Comparison of ENCODE assay signal across 21 cellular contexts in the genomic region with DNA sequence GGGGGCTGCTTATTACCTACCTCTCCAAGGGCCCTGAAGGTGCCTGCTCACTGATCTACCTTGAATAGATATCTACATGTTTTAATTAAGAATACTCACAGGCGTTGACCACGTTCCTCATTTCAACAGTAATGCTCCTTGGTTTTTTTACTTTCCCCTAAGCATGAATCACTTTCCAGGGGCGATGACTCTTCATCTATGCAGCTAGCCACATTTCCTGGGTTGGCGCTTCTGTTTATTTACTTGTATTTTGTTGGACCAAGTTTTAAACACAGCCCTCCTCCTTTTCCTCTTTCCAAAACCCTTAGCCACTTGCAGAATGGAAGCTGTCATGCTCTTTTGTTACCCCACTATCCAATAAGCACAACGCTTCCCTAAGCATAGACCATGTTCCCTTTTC. TPM values are rescaled to one million over a fixed set of nuclear protein-coding genes. Genes with fewer than 3 reads are reported as not detected.
DNase-seq lines count a peak whose midpoint lies in the region; ATAC-seq and TF ChIP-seq lines count a peak whose summit lies in the region.
"Had no signal": no experiment of that assay in that cellular context is flagged by ENCODE, and none has a peak within 500 bp of the region (broad histone marks: within the 10 kb centered on the region; RNA-seq: fewer than 3 reads in every experiment).

No MANE protein-coding gene starts in this region.

- POLR2A ChIA-PET in RWPE1 (lab: Yijun Ruan, JAX; ENCODE audit: low non-redundant PET), result no interaction called here

- ATAC-seq in HG02885 (IDR thresholded peaks at IDR 0.05; ENCODE audit: poor library complexity, unreplicated experiment), result no peak
- ATAC-seq: activated T-cell treated with anti-CD3 and anti-CD28 coated beads, Interleukin-2, amount 50 U/mL, for 72 hours; GM23338; left lung; naive thymus-derived CD4-positive, alpha-beta T cell had no signal

- H3K9ac ChIP-seq in fibroblast of lung (ENCODE audit: insufficient read depth, low read length) (no peak overlapping the region), smooth muscle cell (ENCODE audit: low read depth) (no peak overlapping the region)

- CTCF ChIA-PET in RWPE1 (lab: Yijun Ruan, JAX), result interaction anchor here (0.6 kb wide), 1 partner anchor 9 kb away, joined by 3 read pairs; no protein-coding TSS in a partner anchor

- H3K36me3 ChIP-seq in fibroblast of lung (ENCODE audit: control insufficient read depth, insufficient read depth, low read length), result no peaks in the 10 kb centered on the region
- no peaks in the 10 kb centered on the region for H3K36me3 ChIP-seq in smooth muscle cell (ENCODE audit: low read depth)
- H3K36me3 ChIP-seq: left lung, right atrium auricular region had no signal

- H3K4me2 ChIP-seq in fibroblast of lung (ENCODE audit: extremely low read depth, insufficient read depth, low read length), result no peak overlapping the region
- no peak overlapping the region for H3K4me2 ChIP-seq in smooth muscle cell
- H3K4me2 ChIP-seq: GM23338 had no signal

- peak; percentile 68 for DNase-seq in H4 (ENCODE audit: low spot score)
- peak; percentile 37 for DNase-seq in RWPE1 (ENCODE audit: low spot score)
- DNase-seq in fibroblast of lung (ENCODE audit: low read depth in 2 of 2), result peak; percentile 75 to 81
- no peak for DNase-seq in smooth muscle cell (lab: John Stamatoyannopoulos, UW; ENCODE audit: unreplicated experiment)
- DNase-seq in NCI-H526 (lab: John Stamatoyannopoulos, UW), result no peak
- no peak for DNase-seq in NAMALWA (ENCODE audit: low spot score)
- DNase-seq: activated CD4-positive, alpha-beta T cell treated with anti-CD3 and anti-CD28 coated beads, Interleukin-2, amount 10 ng/mL, durations not matched to agents 24 days and 14 days; activated T-cell treated with anti-CD3 and anti-CD28 coated beads, Interleukin-2, amount 50 U/mL, for 72 hours; aorta; COR-L47; endodermal cell; hippocampal formation; Karpas-422; left lung; naive thymus-derived CD4-positive, alpha-beta T cell; NCI-H2081; stimulated activated CD4-positive, alpha-beta T cell treated with anti-CD3 and anti-CD28 coated beads, Interleukin-4, amount 100 ng/mL, for 24 hours had no signal

- no peaks in the 10 kb centered on the region for H3K9me3 ChIP-seq in fibroblast of lung (ENCODE audit: control insufficient read depth, insufficient read depth, low read depth, low read length)
- H3K9me3 ChIP-seq in smooth muscle cell (replicated peaks; ENCODE audit: low read depth), result no peaks in the 10 kb centered on the region
- H3K9me3 ChIP-seq: left lung, right atrium auricular region had no signal

- H3K4me1 ChIP-seq in fibroblast of lung (ENCODE audit: control insufficient read depth, extremely low read depth, insufficient read depth, low read length) (no peaks in the 10 kb centered on the region), smooth muscle cell (ENCODE audit: low read depth) (peaks cover 4% of the 10 kb centered on the region)
- H3K4me1 ChIP-seq: left lung, right atrium auricular region had no signal

- no peak overlapping the region for H2AFZ ChIP-seq in fibroblast of lung (ENCODE audit: low read length)
- no peak overlapping the region for H2AFZ ChIP-seq in smooth muscle cell (ENCODE audit: low read depth)
- H2AFZ ChIP-seq: GM23338 had no signal

- H3K27ac ChIP-seq in RWPE1 (no peak overlapping the region), fibroblast of lung (ENCODE audit: insufficient read depth, low read length) (peak overlapping the region; percentile 16), smooth muscle cell (ENCODE audit: low read depth) (peak overlapping the region; percentile 35)
- H3K27ac ChIP-seq: left lung, right atrium auricular region had no signal

- H4K20me1 ChIP-seq in fibroblast of lung (ENCODE audit: control insufficient read depth, extremely low read depth, insufficient read depth, low read length) (no peaks in the 10 kb centered on the region), smooth muscle cell (ENCODE audit: low read depth) (no peaks in the 10 kb centered on the region)

- WGBS in smooth muscle cell (ENCODE audit: low lambda C conversion rate), result 41% methylated on average over 5 of the region's 5 CpGs

- TF ChIP-seq CTCF in RWPE1 (conservative IDR thresholded peaks at IDR 0.05; ENCODE audit: low read depth), result no peak
- no peak for TF ChIP-seq CTCF in fibroblast of lung (conservative IDR thresholded peaks at IDR 0.05 in 1 of 2, IDR thresholded peaks at IDR 0.05 in 1 of 2; ENCODE audit: low read depth in 1 of 2, low read length in 2 of 2)
- TF ChIP-seq CTCF in smooth muscle cell (IDR thresholded peaks at IDR 0.05; ENCODE audit: borderline replicate concordance, insufficient read depth, poor library complexity, severe bottlenecking), result no peak

- H3F3A ChIP-seq in smooth muscle cell (ENCODE audit: low read depth), result no peaks in the 10 kb centered on the region

- H3K27me3 ChIP-seq in fibroblast of lung (ENCODE audit: control insufficient read depth, insufficient read depth, low read length) (no peaks in the 10 kb centered on the region), smooth muscle cell (ENCODE audit: low read depth) (no peaks in the 10 kb centered on the region)
- H3K27me3 ChIP-seq: left lung, right atrium auricular region had no signal

- no peaks in the 10 kb centered on the region for H3K79me2 ChIP-seq in fibroblast of lung (ENCODE audit: control insufficient read depth, insufficient read depth, low read length)
- no peaks in the 10 kb centered on the region for H3K79me2 ChIP-seq in smooth muscle cell (ENCODE audit: low read depth)

- no peak overlapping the region for H3K4me3 ChIP-seq in fibroblast of lung (replicated peaks in 1 of 4; ENCODE audit: control extremely low read depth in 1 of 4, insufficient read depth in 1 of 4, low read depth in 3 of 4, low read length in 4 of 4)
- no peak overlapping the region for H3K4me3 ChIP-seq in smooth muscle cell
- H3K4me3 ChIP-seq: GM23338, left lung, right atrium auricular region had no signal

RNA-seq across cellular contexts. Expression of gene CBLL2, which starts 50.8 kb away (rescaled TPM):
- not detected in 2 replicates for total RNA-seq in H4 (2014; rRNA removed; shearing (Covaris generic))
- total RNA-seq in fibroblast of lung (not detected in 2 replicates), smooth muscle cell (not detected in 2 replicates)
- polyA plus RNA-seq in fibroblast of lung (not detected in 2 replicates), smooth muscle cell (not detected in 2 replicates)
- polyA plus RNA-seq in fibroblast of lung (2012), result not detected in 2 replicates
- not detected in 2 replicates for polyA minus RNA-seq in fibroblast of lung (ENCODE audit: low replicate concordance)
- total RNA-seq: activated CD4-positive, alpha-beta T cell treated with anti-CD3 and anti-CD28 coated beads, Interleukin-2, amount 10 ng/mL, durations not matched to agents 24 days and 14 days; activated T-cell treated with anti-CD3 and anti-CD28 coated beads, Interleukin-2, amount 50 U/mL, for 72 hours; aorta; endodermal cell; GM23338; left lung; naive thymus-derived CD4-positive, alpha-beta T cell; right atrium auricular region; urinary bladder had no signal
- polyA plus RNA-seq: aorta; GM23338; naive thymus-derived CD4-positive, alpha-beta T cell; urinary bladder had no signal

Comparison
In these comparisons a context has a peak if more than half of its experiments do, and no peak if none do; other contexts are left out.
1. DNase-seq: peak in H4 (single experiment), RWPE1 (single experiment) and fibroblast of lung (2 of 2); none in smooth muscle cell (single experiment), NCI-H526 (0 of 2) and NAMALWA (single experiment).